In genomic region chr17:65181237-65182061, GRCh38 we compare ENCODE assay signal across 8 cellular contexts. TPM values are rescaled to one million over a fixed set of nuclear protein-coding genes. Genes with fewer than 3 reads are reported as not detected.
DNase-seq lines count a peak whose midpoint lies in the region; ATAC-seq and TF ChIP-seq lines count a peak whose summit lies in the region.

No MANE protein-coding gene starts in this region.

- H3K27me3 ChIP-seq in OCI-LY3 (ENCODE audit: low read depth, low read length) = no peaks in the 10 kb centered on the region
- no peaks in the 10 kb centered on the region for H3K27me3 ChIP-seq in dorsolateral prefrontal cortex

- peak overlapping the region in 7 of 10 donors; percentile 14 to 81 (median 66) for H3K27ac Mint-ChIP-seq in naive thymus-derived CD8-positive, alpha-beta T cell

- TF ChIP-seq CTCF in OCI-LY3 (IDR thresholded peaks at IDR 0.05; ENCODE audit: low read depth, low read length) (no peak), dorsolateral prefrontal cortex (IDR thresholded peaks at IDR 0.05 in 54 of 56, conservative IDR thresholded peaks at IDR 0.05 in 2 of 56; ENCODE audit: low read depth in 1 of 56, partially characterized antibody in 56 of 56) (no peak)

- ATAC-seq in GM18867 (IDR thresholded peaks at IDR 0.05; ENCODE audit: unreplicated experiment) (peak; percentile 74), HG02642 (IDR thresholded peaks at IDR 0.05; ENCODE audit: poor library complexity, unreplicated experiment) (peak; percentile 72)
- no peak for ATAC-seq in naive thymus-derived CD8-positive, alpha-beta T cell

- peaks cover 67% of the 10 kb centered on the region for H3K4me1 ChIP-seq in OCI-LY3 (ENCODE audit: low read length)

- H3K4me3 Mint-ChIP-seq in naive thymus-derived CD8-positive, alpha-beta T cell = peak overlapping the region in 3 of 10 donors; percentile 26 to 52 (median 32)

- peak overlapping the region; percentile 65 for H3K4me2 ChIP-seq in OCI-LY3 (ENCODE audit: low read length)

- H3K27me3 Mint-ChIP-seq in naive thymus-derived CD8-positive, alpha-beta T cell = peaks cover 0 to 20% (median 2%) of the 10 kb centered on the region in 5 donors

- DNase-seq in naive thymus-derived CD8-positive, alpha-beta T cell = no peak
- no peak for DNase-seq in DMS 273 (lab: John Stamatoyannopoulos, UW; ENCODE audit: unreplicated experiment)
- no peak for DNase-seq in NCI-H187 (lab: John Stamatoyannopoulos, UW)
- DNase-seq in dorsolateral prefrontal cortex = no peak
- no peak for DNase-seq in NCI-H1105 treated with DMSO at 0.1 percent for 48 hours (lab: John Stamatoyannopoulos, UW)

- peaks cover 0 to 10% (median 0%) of the 10 kb centered on the region in 9 donors for H3K9me3 Mint-ChIP-seq in naive thymus-derived CD8-positive, alpha-beta T cell

- H2AFZ ChIP-seq in OCI-LY3 (ENCODE audit: low read depth, low read length) = peak overlapping the region; percentile 8; the same call in 1 of the 2 replicates

- peak overlapping the region; percentile 48 for H3K4me3 ChIP-seq in OCI-LY3 (ENCODE audit: low read length)
- no peak overlapping the region for H3K4me3 ChIP-seq in dorsolateral prefrontal cortex

- peaks cover 14 to 60% (median 41%) of the 10 kb centered on the region in 4 donors for H3K4me1 Mint-ChIP-seq in naive thymus-derived CD8-positive, alpha-beta T cell

- POLR2A ChIA-PET in naive thymus-derived CD8-positive, alpha-beta T cell (lab: Charles Lee) = interaction anchor here (1.1 kb wide), 2 partner anchors 8 to 9 kb away, joined by 3 read pairs; no protein-coding TSS in a partner anchor

- peak overlapping the region; percentile 98 for H3K27ac ChIP-seq in OCI-LY3 (ENCODE audit: low read length)
- H3K27ac ChIP-seq in dorsolateral prefrontal cortex = no peak overlapping the region

- no peaks in the 10 kb centered on the region for H3K36me3 Mint-ChIP-seq in naive thymus-derived CD8-positive, alpha-beta T cell

- intact Hi-C loops in dorsolateral prefrontal cortex (cut with DNase I) = no loop called here

- no peaks in the 10 kb centered on the region for H3K79me2 ChIP-seq in OCI-LY3 (ENCODE audit: low read length)

- no peaks in the 10 kb centered on the region for H4K20me1 ChIP-seq in OCI-LY3 (ENCODE audit: insufficient read depth, low read length)

- H3K9ac ChIP-seq in OCI-LY3 (ENCODE audit: low read length) = peak overlapping the region; percentile 64

- H3K36me3 ChIP-seq in OCI-LY3 (replicated peaks; ENCODE audit: low read depth, low read length) = no peaks in the 10 kb centered on the region

- H3K9me3 ChIP-seq in OCI-LY3 (ENCODE audit: insufficient read depth, low read length) = no peaks in the 10 kb centered on the region

RNA-seq across cellular contexts. Expression of gene RGS9, which starts 44.3 kb away (rescaled TPM):
- under 1 TPM in 1 of 2 experiments, not detected in 1; 0.49 TPM for total RNA-seq in naive thymus-derived CD8-positive, alpha-beta T cell
- polyA plus RNA-seq in naive thymus-derived CD8-positive, alpha-beta T cell = 1 to 10 TPM in 1 of 3 donors, under 1 TPM in 1, not detected in 1; 0.25 to 6.3 TPM
- total RNA-seq in dorsolateral prefrontal cortex = 10 to 100 TPM in 66 of 120 experiments, 1 to 10 TPM in 54; 4.3 to 19.6 (median 10.5) TPM

Comparison
In these comparisons a context has a peak if more than half of its experiments do, and no peak if none do; other contexts are left out.
1. ATAC-seq: peak in GM18867 (single experiment) and HG02642 (single experiment); none in naive thymus-derived CD8-positive, alpha-beta T cell (0 of 2).